25 cellular contexts compared by ENCODE assay signal in the genomic region with DNA sequence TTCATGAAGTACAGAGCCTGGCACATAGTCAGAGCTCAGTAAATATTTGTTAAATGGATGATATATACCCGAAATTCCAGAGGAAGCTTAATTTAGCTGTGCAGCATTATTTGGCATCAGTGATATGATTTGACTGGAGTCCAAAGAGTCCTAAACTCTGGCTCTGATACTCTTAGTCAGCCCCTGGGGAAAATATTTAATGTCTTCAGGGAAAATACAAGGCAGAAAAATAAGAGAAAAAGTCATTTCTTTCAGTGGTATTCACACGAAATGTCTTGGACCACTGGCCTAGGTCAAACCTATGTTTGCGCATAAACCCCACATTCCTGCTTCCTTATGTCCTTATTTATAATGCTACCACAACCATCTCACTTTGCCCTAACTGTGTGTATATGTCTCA. TPM values are rescaled to one million over a fixed set of nuclear protein-coding genes. Genes with fewer than 3 reads are reported as not detected.
DNase-seq lines count a peak whose midpoint lies in the region; ATAC-seq, FAIRE-seq and TF ChIP-seq lines count a peak whose summit lies in the region.
"Had no signal": no experiment of that assay in that cellular context is flagged by ENCODE, and none has a peak within 500 bp of the region (broad histone marks: within the 10 kb centered on the region; RNA-seq: fewer than 3 reads in every experiment).

No MANE protein-coding gene starts in this region.

- intact Hi-C loops in tibial artery (cut with DNase I; ENCODE audit: low total_unique reads), result no loop called here

- no peak for ATAC-seq in GM21360 (IDR thresholded peaks at IDR 0.05; ENCODE audit: unreplicated experiment)

- no peaks in the 10 kb centered on the region for H3K9me3 Mint-ChIP-seq in osteocyte (ENCODE audit: unreplicated experiment)
- H3K9me3 Mint-ChIP-seq: HFFc6 had no signal

- no peaks in the 10 kb centered on the region for H3K27me3 ChIP-seq in tibial artery

- H3K27ac Mint-ChIP-seq in osteocyte (ENCODE audit: unreplicated experiment), result peak overlapping the region; percentile 29
- H3K27ac Mint-ChIP-seq: CD4-positive, alpha-beta memory T cell; HFFc6 had no signal

- no peaks in the 10 kb centered on the region for H3K36me3 ChIP-seq in tibial artery
- H3K36me3 ChIP-seq: HAP-1 had no signal

- H3K4me1 Mint-ChIP-seq in osteocyte (ENCODE audit: unreplicated experiment), result peaks cover 79% of the 10 kb centered on the region
- H3K4me1 Mint-ChIP-seq: CD4-positive, alpha-beta memory T cell had no signal

- H3K27me3 Mint-ChIP-seq in osteocyte (ENCODE audit: unreplicated experiment), result peaks cover 15% of the 10 kb centered on the region

- no peaks in the 10 kb centered on the region for H3K9me3 ChIP-seq in tibial artery
- H3K9me3 ChIP-seq: HAP-1 had no signal

- DNase-seq in AG10803 (ENCODE audit: low read depth), result peak; percentile 4
- peak; percentile 36 for DNase-seq in LHCN-M2 (ENCODE audit: low read depth)
- DNase-seq in osteocyte (ENCODE audit: extremely low spot score, unreplicated experiment), result no peak
- DNase-seq in tibial artery, result no peak
- no peak for DNase-seq in frontal cortex (ENCODE audit: low spot score in 2 of 2)
- no peak for DNase-seq in GM19238 (ENCODE audit: insufficient read length, low spot score)
- DNase-seq: AML-193; C1 segment of cervical spinal cord; Calu3; CD4-positive, alpha-beta memory T cell; COR-L47; DMS53; DMS79 treated with DMSO at 0.1 percent for 48 hours; GDM1; GOT3; HFFc6 had no signal

- FAIRE-seq in frontal cortex (lab: Jason Lieb, UNC), result no peak
- FAIRE-seq: A204.1, GM12878, H54 had no signal

- H3K4me3 Mint-ChIP-seq in osteocyte (ENCODE audit: unreplicated experiment), result no peak overlapping the region
- H3K4me3 Mint-ChIP-seq: CD4-positive, alpha-beta memory T cell; HFFc6 had no signal

- TF ChIP-seq CTCF in AG10803 (conservative IDR thresholded peaks at IDR 0.05; ENCODE audit: low read length), result no peak
- no peak for TF ChIP-seq CTCF in osteocyte (IDR thresholded peaks at IDR 0.05)
- TF ChIP-seq CTCF in tibial artery (IDR thresholded peaks at IDR 0.05), result no peak

- no peak overlapping the region for H3K4me3 ChIP-seq in AG10803 (ENCODE audit: low read length)
- H3K4me3 ChIP-seq in tibial artery, result no peak overlapping the region
- H3K4me3 ChIP-seq: GM12878, HAP-1 had no signal

- peaks cover 0 to 79% (median 37%) of the 10 kb centered on the region in 4 donors for H3K4me1 ChIP-seq in tibial artery

- no peaks in the 10 kb centered on the region for H3K36me3 Mint-ChIP-seq in osteocyte (ENCODE audit: unreplicated experiment)

- peak overlapping the region; percentile 30 to 31 for H3K27ac ChIP-seq in tibial artery
- H3K27ac ChIP-seq: 22Rv1 had no signal

RNA-seq across cellular contexts. Expression of a gene that starts 23.8 kb away (rescaled TPM):
- total RNA-seq in LHCN-M2 (2014; rRNA removed), result not detected in 2 replicates
- polyA plus RNA-seq in LHCN-M2 (2012), result not detected
- not detected in 2 replicates for total RNA-seq in osteocyte
- under 0.01 TPM for total RNA-seq in frontal cortex
- total RNA-seq: Calu3; CD4-positive, alpha-beta memory T cell; Daoy; GM12878; HFFc6 had no signal
- polyA plus RNA-seq: AG04450; BJ; CD4-positive, alpha-beta memory T cell; GM12878 had no signal

Comparison
In these comparisons a context has a peak if more than half of its experiments do, and no peak if none do; other contexts are left out.
1. DNase-seq: peak in AG10803 (single experiment) and LHCN-M2 (single experiment); none in osteocyte (single experiment), tibial artery (0 of 2), frontal cortex (0 of 2) and GM19238 (single experiment).